In the genomic region with DNA sequence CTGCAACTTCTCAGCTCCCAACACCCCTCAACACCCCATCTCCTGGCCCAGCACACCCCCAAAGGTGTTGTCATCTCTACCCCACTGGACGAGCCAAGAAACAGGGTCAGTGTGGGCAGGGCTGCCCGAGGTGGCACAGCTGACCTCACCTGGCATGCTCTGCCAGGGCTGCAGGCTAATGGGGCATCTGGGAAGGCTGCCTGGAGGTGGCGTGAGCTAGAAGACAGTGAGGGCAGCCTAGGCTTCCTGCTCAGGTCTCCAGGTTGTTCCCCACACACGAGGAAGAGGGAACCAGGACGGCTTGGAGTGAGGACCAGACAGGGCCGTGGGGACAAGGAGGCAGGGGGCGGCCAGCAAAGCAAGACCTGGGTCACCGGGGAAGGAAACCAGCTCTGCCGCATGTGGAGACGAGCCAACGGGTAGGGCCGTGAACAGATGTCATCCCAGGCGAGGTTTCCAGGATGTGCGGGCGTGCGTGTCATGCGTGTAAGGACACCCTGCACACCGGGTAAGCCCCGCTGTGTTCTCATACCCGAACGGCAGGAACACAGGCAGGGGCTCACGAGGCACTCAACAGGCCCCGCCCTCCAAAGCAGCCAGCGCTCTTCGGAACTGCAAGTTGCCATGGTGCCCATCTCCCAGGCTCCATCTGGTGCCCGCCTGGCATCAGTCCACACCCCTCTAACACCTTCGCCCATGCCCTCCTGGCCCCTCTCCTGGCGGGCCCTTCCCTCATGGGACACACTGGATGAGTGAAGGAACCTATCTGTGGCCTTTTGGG, we compare ENCODE assay signal across 2 cellular contexts.
TF ChIP-seq lines count a peak whose summit lies in the region.

No MANE protein-coding gene starts in this region.

TF ChIP-seq in A549, 52 proteins besides CTCF, POLR2A, EP300 and RAD21:
- peak; percentile 94 for TF ChIP-seq ZFP36 (IDR thresholded peaks at IDR 0.05; ENCODE audit: borderline replicate concordance, partially characterized antibody)
- TF ChIP-seq, protein P1, sequence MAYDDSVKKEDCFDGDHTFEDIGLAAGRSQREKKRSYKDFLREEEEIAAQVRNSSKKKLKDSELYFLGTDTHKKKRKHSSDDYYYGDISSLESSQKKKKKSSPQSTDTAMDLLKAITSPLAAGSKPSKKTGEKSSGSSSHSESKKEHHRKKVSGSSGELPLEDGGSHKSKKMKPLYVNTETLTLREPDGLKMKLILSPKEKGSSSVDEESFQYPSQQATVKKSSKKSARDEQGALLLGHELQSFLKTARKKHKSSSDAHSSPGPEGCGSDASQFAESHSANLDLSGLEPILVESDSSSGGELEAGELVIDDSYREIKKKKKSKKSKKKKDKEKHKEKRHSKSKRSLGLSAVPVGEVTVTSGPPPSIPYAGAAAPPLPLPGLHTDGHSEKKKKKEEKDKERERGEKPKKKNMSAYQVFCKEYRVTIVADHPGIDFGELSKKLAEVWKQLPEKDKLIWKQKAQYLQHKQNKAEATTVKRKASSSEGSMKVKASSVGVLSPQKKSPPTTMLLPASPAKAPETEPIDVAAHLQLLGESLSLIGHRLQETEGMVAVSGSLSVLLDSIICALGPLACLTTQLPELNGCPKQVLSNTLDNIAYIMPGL (CRISPR knock-in tag; IDR thresholded peaks at IDR 0.05; ENCODE audit: borderline replicate concordance), result no peak

TF ChIP-seq in IMR-90, 13 proteins besides CTCF, POLR2A, EP300 and RAD21:
- no peak for TF ChIP-seq MXI1 (IDR thresholded peaks at IDR 0.05; ENCODE audit: borderline replicate concordance, low read depth, low read length)
- no peak for TF ChIP-seq CEBPB (IDR thresholded peaks at IDR 0.05; ENCODE audit: low read depth, low read length)
- TF ChIP-seq NFE2L2 (IDR thresholded peaks at IDR 0.05; ENCODE audit: low read depth, low read length), result no peak
- TF ChIP-seq, protein P2, sequence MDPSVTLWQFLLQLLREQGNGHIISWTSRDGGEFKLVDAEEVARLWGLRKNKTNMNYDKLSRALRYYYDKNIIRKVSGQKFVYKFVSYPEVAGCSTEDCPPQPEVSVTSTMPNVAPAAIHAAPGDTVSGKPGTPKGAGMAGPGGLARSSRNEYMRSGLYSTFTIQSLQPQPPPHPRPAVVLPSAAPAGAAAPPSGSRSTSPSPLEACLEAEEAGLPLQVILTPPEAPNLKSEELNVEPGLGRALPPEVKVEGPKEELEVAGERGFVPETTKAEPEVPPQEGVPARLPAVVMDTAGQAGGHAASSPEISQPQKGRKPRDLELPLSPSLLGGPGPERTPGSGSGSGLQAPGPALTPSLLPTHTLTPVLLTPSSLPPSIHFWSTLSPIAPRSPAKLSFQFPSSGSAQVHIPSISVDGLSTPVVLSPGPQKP (IDR thresholded peaks at IDR 0.05; ENCODE audit: borderline replicate concordance, low read depth, low read length), result no peak
- TF ChIP-seq, protein P3, sequence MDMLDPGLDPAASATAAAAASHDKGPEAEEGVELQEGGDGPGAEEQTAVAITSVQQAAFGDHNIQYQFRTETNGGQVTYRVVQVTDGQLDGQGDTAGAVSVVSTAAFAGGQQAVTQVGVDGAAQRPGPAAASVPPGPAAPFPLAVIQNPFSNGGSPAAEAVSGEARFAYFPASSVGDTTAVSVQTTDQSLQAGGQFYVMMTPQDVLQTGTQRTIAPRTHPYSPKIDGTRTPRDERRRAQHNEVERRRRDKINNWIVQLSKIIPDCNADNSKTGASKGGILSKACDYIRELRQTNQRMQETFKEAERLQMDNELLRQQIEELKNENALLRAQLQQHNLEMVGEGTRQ (IDR thresholded peaks at IDR 0.05; ENCODE audit: low read depth, low read length), result no peak
- no peak for TF ChIP-seq MAZ (IDR thresholded peaks at IDR 0.05; ENCODE audit: borderline replicate concordance, low read depth, low read length)
- TF ChIP-seq CHD1 (IDR thresholded peaks at IDR 0.05; ENCODE audit: low read depth, low read length), result no peak
- no peak for TF ChIP-seq FOS (IDR thresholded peaks at IDR 0.05; ENCODE audit: low read depth, low read length)
- TF ChIP-seq SMC3 (IDR thresholded peaks at IDR 0.05; ENCODE audit: low read depth, low read length), result no peak
- no peak for TF ChIP-seq MAFK (IDR thresholded peaks at IDR 0.05; ENCODE audit: low read depth, low read length)
- TF ChIP-seq RFX5 (IDR thresholded peaks at IDR 0.05; ENCODE audit: low read depth, low read length), result no peak
- no peak for TF ChIP-seq RCOR1 (IDR thresholded peaks at IDR 0.05; ENCODE audit: insufficient replicate concordance, low read length)
- TF ChIP-seq BHLHE40 (IDR thresholded peaks at IDR 0.05; ENCODE audit: low read depth, low read length), result no peak
TF ChIP-seq in IMR-90: peak in this region for 0.
